11 cellular contexts compared by ENCODE assay signal in the genomic region with DNA sequence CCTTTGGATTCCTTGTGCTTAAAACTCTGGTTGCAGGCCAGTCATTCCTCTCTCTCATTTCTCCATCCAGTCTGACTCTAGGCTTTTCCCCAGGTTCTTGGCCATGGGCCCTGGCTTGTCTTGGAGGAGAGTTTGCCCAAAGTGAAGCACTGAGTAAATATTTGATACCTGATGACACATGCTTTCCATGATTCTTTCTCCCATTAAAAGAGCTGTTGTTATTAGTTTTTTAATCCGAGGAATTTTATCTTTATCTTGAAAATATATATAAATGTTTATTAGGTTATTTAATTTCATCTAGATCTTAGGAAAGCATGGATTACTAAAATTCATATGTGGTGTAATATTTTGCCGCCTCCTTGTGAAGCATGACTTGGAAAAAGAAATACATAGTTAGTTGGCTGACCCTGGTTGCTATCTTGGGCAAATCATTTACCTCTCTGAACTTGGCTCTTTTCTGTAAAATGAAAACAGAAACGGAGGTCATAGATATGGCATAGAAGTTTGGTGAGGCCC.
DNase-seq lines count a peak whose midpoint lies in the region; ATAC-seq and TF ChIP-seq lines count a peak whose summit lies in the region.
"Had no signal": no experiment of that assay in that cellular context is flagged by ENCODE, and none has a peak within 500 bp of the region (broad histone marks: within the 10 kb centered on the region; RNA-seq: fewer than 3 reads in every experiment).

No MANE protein-coding gene starts in this region.

- H3K27ac Mint-ChIP-seq in glutamatergic neuron (ENCODE audit: unreplicated experiment) (no peak overlapping the region), neural progenitor cell (no peak overlapping the region)
- no peak overlapping the region for H3K27ac Mint-ChIP-seq in activated naive CD8-positive, alpha-beta T cell treated with anti-CD3 and anti-CD28 coated beads, Interleukin-2, amount 50 U/mL, for 24 hours

- no peaks in the 10 kb centered on the region for H3F3A ChIP-seq in neural progenitor cell (ENCODE audit: low read depth)

- no peaks in the 10 kb centered on the region for H3K27me3 ChIP-seq in neural progenitor cell
- H3K27me3 ChIP-seq: SJSA1 had no signal

- no peaks in the 10 kb centered on the region for H3K4me1 ChIP-seq in neural progenitor cell

- DNase-seq in Daoy (ENCODE audit: low read depth) (peak; percentile 55), fibroblast of villous mesenchyme (ENCODE audit: low read depth) (peak; percentile 45), posterior vena cava (ENCODE audit: low spot score) (peak; percentile 87), CD1c-positive myeloid dendritic cell (ENCODE audit: extremely low spot score) (no peak), glutamatergic neuron (no peak), neural progenitor cell (ENCODE audit: low spot score) (no peak)
- DNase-seq in activated naive CD8-positive, alpha-beta T cell treated with anti-CD3 and anti-CD28 coated beads, Interleukin-2, amount 50 U/mL, for 24 hours, result no peak
- DNase-seq: NCI-H1092 had no signal

- peak; percentile 61 for ATAC-seq in SK-N-SH treated with all-trans-retinoic acid at 6 μM for 48 hours
- no peak for ATAC-seq in activated naive CD8-positive, alpha-beta T cell treated with anti-CD3 and anti-CD28 coated beads, Interleukin-2, amount 50 U/mL, for 24 hours

- H3K9me3 Mint-ChIP-seq in glutamatergic neuron (ENCODE audit: unreplicated experiment) (no peaks in the 10 kb centered on the region), neural progenitor cell (peaks cover 2% of the 10 kb centered on the region)
- H3K9me3 Mint-ChIP-seq in activated naive CD8-positive, alpha-beta T cell treated with anti-CD3 and anti-CD28 coated beads, Interleukin-2, amount 50 U/mL, for 24 hours, result peaks cover 4% of the 10 kb centered on the region

- intact Hi-C loops in posterior vena cava (cut with DNase I), result loop anchor here in 1 of 2 donors (5.0 kb wide), 1 partner anchor 1620 kb away; no protein-coding TSS in a partner anchor

- H4K20me1 ChIP-seq in neural progenitor cell (ENCODE audit: low read depth), result no peaks in the 10 kb centered on the region

- no peaks in the 10 kb centered on the region for H3K9me3 ChIP-seq in neural progenitor cell (ENCODE audit: low read depth)
- H3K9me3 ChIP-seq: SJSA1 had no signal

- H3K27ac ChIP-seq in neural progenitor cell, result no peak overlapping the region
- H3K27ac ChIP-seq: SJSA1 had no signal

- H3K27me3 Mint-ChIP-seq in glutamatergic neuron (ENCODE audit: unreplicated experiment), result no peaks in the 10 kb centered on the region
- H3K27me3 Mint-ChIP-seq in neural progenitor cell (ENCODE audit: insufficient read depth, low read depth), result peaks cover 5% of the 10 kb centered on the region
- H3K27me3 Mint-ChIP-seq in activated naive CD8-positive, alpha-beta T cell treated with anti-CD3 and anti-CD28 coated beads, Interleukin-2, amount 50 U/mL, for 24 hours, result peaks cover 2% of the 10 kb centered on the region
- H3K27me3 Mint-ChIP-seq: central memory CD8-positive, alpha-beta T cell had no signal

- no peak overlapping the region for H3K4me3 ChIP-seq in fibroblast of villous mesenchyme (ENCODE audit: low read depth, low read length)
- H3K4me3 ChIP-seq in neural progenitor cell, result no peak overlapping the region
- H3K4me3 ChIP-seq: SJSA1 had no signal

- no peak overlapping the region for H3K4me2 ChIP-seq in neural progenitor cell

- H3K9ac ChIP-seq in neural progenitor cell, result no peak overlapping the region

- H3K36me3 Mint-ChIP-seq in glutamatergic neuron (ENCODE audit: unreplicated experiment), result no peaks in the 10 kb centered on the region
- no peaks in the 10 kb centered on the region for H3K36me3 Mint-ChIP-seq in neural progenitor cell
- no peaks in the 10 kb centered on the region for H3K36me3 Mint-ChIP-seq in activated naive CD8-positive, alpha-beta T cell treated with anti-CD3 and anti-CD28 coated beads, Interleukin-2, amount 50 U/mL, for 24 hours (ENCODE audit: low read depth)

- no peaks in the 10 kb centered on the region for H3K79me2 ChIP-seq in neural progenitor cell (ENCODE audit: low read depth)

- H3K4me3 Mint-ChIP-seq in glutamatergic neuron (ENCODE audit: unreplicated experiment) (no peak overlapping the region), neural progenitor cell (no peak overlapping the region)
- no peak overlapping the region for H3K4me3 Mint-ChIP-seq in activated naive CD8-positive, alpha-beta T cell treated with anti-CD3 and anti-CD28 coated beads, Interleukin-2, amount 50 U/mL, for 24 hours
- H3K4me3 Mint-ChIP-seq: central memory CD8-positive, alpha-beta T cell had no signal

- TF ChIP-seq CTCF in fibroblast of villous mesenchyme (IDR thresholded peaks at IDR 0.05; ENCODE audit: insufficient read depth, low read depth, low read length) (no peak), glutamatergic neuron (IDR thresholded peaks at IDR 0.05; ENCODE audit: partially characterized antibody, unreplicated experiment) (no peak), neural progenitor cell (IDR thresholded peaks at IDR 0.05) (no peak)

- no peaks in the 10 kb centered on the region for H3K4me1 Mint-ChIP-seq in glutamatergic neuron (ENCODE audit: low read depth, unreplicated experiment)
- H3K4me1 Mint-ChIP-seq in neural progenitor cell, result no peaks in the 10 kb centered on the region
- no peaks in the 10 kb centered on the region for H3K4me1 Mint-ChIP-seq in activated naive CD8-positive, alpha-beta T cell treated with anti-CD3 and anti-CD28 coated beads, Interleukin-2, amount 50 U/mL, for 24 hours
- H3K4me1 Mint-ChIP-seq: central memory CD8-positive, alpha-beta T cell had no signal

- no peaks in the 10 kb centered on the region for H3K36me3 ChIP-seq in neural progenitor cell
- H3K36me3 ChIP-seq: SJSA1 had no signal

- no peak overlapping the region for H2AFZ ChIP-seq in neural progenitor cell (replicated peaks)

TF ChIP-seq in SK-N-SH treated with all-trans-retinoic acid at 6 μM for 48 hours, 23 proteins besides CTCF, POLR2A, EP300 and RAD21:
- TF ChIP-seq, protein P1, sequence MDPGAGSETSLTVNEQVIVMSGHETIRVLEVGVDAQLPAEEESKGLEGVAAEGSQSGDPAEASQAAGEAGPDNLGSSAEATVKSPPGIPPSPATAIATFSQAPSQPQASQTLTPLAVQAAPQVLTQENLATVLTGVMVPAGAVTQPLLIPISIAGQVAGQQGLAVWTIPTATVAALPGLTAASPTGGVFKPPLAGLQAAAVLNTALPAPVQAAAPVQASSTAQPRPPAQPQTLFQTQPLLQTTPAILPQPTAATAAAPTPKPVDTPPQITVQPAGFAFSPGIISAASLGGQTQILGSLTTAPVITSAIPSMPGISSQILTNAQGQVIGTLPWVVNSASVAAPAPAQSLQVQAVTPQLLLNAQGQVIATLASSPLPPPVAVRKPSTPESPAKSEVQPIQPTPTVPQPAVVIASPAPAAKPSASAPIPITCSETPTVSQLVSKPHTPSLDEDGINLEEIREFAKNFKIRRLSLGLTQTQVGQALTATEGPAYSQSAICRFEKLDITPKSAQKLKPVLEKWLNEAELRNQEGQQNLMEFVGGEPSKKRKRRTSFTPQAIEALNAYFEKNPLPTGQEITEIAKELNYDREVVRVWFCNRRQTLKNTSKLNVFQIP (CRISPR knock-in tag; IDR thresholded peaks at IDR 0.05; ENCODE audit: borderline replicate concordance, low read depth), result no peak
- TF ChIP-seq ARNTL (CRISPR knock-in tag; IDR thresholded peaks at IDR 0.05; ENCODE audit: borderline replicate concordance, low read depth), result no peak
- TF ChIP-seq, protein P2, sequence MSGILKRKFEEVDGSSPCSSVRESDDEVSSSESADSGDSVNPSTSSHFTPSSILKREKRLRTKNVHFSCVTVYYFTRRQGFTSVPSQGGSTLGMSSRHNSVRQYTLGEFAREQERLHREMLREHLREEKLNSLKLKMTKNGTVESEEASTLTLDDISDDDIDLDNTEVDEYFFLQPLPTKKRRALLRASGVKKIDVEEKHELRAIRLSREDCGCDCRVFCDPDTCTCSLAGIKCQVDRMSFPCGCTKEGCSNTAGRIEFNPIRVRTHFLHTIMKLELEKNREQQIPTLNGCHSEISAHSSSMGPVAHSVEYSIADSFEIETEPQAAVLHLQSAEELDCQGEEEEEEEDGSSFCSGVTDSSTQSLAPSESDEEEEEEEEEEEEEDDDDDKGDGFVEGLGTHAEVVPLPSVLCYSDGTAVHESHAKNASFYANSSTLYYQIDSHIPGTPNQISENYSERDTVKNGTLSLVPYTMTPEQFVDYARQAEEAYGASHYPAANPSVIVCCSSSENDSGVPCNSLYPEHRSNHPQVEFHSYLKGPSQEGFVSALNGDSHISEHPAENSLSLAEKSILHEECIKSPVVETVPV (CRISPR knock-in tag; IDR thresholded peaks at IDR 0.05), result no peak
- TF ChIP-seq ZFP3 (CRISPR knock-in tag; IDR thresholded peaks at IDR 0.05), result no peak
- 0 out of 2 replicates have a peak, but pooled peaks have one; percentile 5 for TF ChIP-seq OSR1 (CRISPR knock-in tag; IDR thresholded peaks at IDR 0.05)
- TF ChIP-seq, protein P3, sequence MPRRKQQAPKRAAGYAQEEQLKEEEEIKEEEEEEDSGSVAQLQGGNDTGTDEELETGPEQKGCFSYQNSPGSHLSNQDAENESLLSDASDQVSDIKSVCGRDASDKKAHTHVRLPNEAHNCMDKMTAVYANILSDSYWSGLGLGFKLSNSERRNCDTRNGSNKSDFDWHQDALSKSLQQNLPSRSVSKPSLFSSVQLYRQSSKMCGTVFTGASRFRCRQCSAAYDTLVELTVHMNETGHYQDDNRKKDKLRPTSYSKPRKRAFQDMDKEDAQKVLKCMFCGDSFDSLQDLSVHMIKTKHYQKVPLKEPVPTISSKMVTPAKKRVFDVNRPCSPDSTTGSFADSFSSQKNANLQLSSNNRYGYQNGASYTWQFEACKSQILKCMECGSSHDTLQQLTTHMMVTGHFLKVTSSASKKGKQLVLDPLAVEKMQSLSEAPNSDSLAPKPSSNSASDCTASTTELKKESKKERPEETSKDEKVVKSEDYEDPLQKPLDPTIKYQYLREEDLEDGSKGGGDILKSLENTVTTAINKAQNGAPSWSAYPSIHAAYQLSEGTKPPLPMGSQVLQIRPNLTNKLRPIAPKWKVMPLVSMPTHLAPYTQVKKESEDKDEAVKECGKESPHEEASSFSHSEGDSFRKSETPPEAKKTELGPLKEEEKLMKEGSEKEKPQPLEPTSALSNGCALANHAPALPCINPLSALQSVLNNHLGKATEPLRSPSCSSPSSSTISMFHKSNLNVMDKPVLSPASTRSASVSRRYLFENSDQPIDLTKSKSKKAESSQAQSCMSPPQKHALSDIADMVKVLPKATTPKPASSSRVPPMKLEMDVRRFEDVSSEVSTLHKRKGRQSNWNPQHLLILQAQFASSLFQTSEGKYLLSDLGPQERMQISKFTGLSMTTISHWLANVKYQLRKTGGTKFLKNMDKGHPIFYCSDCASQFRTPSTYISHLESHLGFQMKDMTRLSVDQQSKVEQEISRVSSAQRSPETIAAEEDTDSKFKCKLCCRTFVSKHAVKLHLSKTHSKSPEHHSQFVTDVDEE (CRISPR knock-in tag; IDR thresholded peaks at IDR 0.05), result no peak
TF ChIP-seq in SK-N-SH treated with all-trans-retinoic acid at 6 μM for 48 hours: peak in this region for 1.

Comparison
In these comparisons a context has a peak if more than half of its experiments do, and no peak if none do; other contexts are left out.
1. DNase-seq: peak in Daoy (single experiment), fibroblast of villous mesenchyme (single experiment) and posterior vena cava (single experiment); none in CD1c-positive myeloid dendritic cell (single experiment), glutamatergic neuron (single experiment), neural progenitor cell (single experiment) and activated naive CD8-positive, alpha-beta T cell treated with anti-CD3 and anti-CD28 coated beads, Interleukin-2, amount 50 U/mL, for 24 hours (single experiment).